In genomic region chr6:131808460-131809269, GRCh38 we compare ENCODE assay signal across 8 cellular contexts. TPM values are rescaled to one million over a fixed set of nuclear protein-coding genes. Genes with fewer than 3 reads are reported as not detected.
A peak's percentile ranks its signal among the peaks of the same experiment; 100 is the strongest.
DNase-seq lines count a peak whose midpoint lies in the region; ATAC-seq and TF ChIP-seq lines count a peak whose summit lies in the region.

No MANE protein-coding gene starts in this region.

- POLR2A ChIA-PET in naive thymus-derived CD8-positive, alpha-beta T cell (lab: Charles Lee): no interaction called here

- peaks cover 6% of the 10 kb centered on the region for H3K4me1 ChIP-seq in KMS-11 (ENCODE audit: low read depth, poor library complexity, severe bottlenecking)

- H4K20me1 ChIP-seq in KMS-11 (ENCODE audit: insufficient read depth): no peaks in the 10 kb centered on the region

- peak overlapping the region; percentile 33; the same call in 1 of the 2 replicates for H3K4me2 ChIP-seq in KMS-11

- TF ChIP-seq CTCF in AG09309 (IDR thresholded peaks at IDR 0.05; ENCODE audit: control insufficient read depth, insufficient read depth, low read depth, low read length, missing control alignments): no peak
- TF ChIP-seq CTCF in KMS-11 (conservative IDR thresholded peaks at IDR 0.05; ENCODE audit: low read depth, low read length): no peak
- no peak for TF ChIP-seq CTCF in dorsolateral prefrontal cortex (IDR thresholded peaks at IDR 0.05 in 54 of 56, conservative IDR thresholded peaks at IDR 0.05 in 2 of 56; ENCODE audit: low read depth in 1 of 56, partially characterized antibody in 56 of 56)

- no peak for ATAC-seq in naive thymus-derived CD8-positive, alpha-beta T cell
- no peak for ATAC-seq in HG03159 (IDR thresholded peaks at IDR 0.05; ENCODE audit: unreplicated experiment)

- H3K4me1 Mint-ChIP-seq in naive thymus-derived CD8-positive, alpha-beta T cell: peaks cover 8 to 19% (median 18%) of the 10 kb centered on the region in 4 donors

- peaks cover 10 to 36% (median 22%) of the 10 kb centered on the region in 5 donors for H3K27me3 Mint-ChIP-seq in naive thymus-derived CD8-positive, alpha-beta T cell

- DNase-seq in AG09309 (ENCODE audit: low read depth) (no peak), dorsolateral prefrontal cortex (no peak), NCI-H226 (no peak), NCI-H2196 (lab: John Stamatoyannopoulos, UW; ENCODE audit: unreplicated experiment) (no peak)
- no peak for DNase-seq in naive thymus-derived CD8-positive, alpha-beta T cell
- no peak for DNase-seq in stimulated activated CD4-positive, alpha-beta T cell treated with anti-CD3 and anti-CD28 coated beads, Interleukin-2, amount 100 ng/mL, for 48 hours

- peak overlapping the region; percentile 18; the same call in 1 of the 2 replicates for H3K9ac ChIP-seq in KMS-11

- H3K4me3 ChIP-seq in AG09309 (ENCODE audit: control insufficient read depth, low read depth, low read length) (peak overlapping the region; percentile 47), KMS-11 (IDR thresholded peaks at IDR 0.05; ENCODE audit: insufficient read depth, low read depth, low read length) (no peak overlapping the region), dorsolateral prefrontal cortex (peak overlapping the region; percentile 55 to 88 (median 76))

- H3K9me3 Mint-ChIP-seq in naive thymus-derived CD8-positive, alpha-beta T cell: no peaks in the 10 kb centered on the region

- H3K36me3 Mint-ChIP-seq in naive thymus-derived CD8-positive, alpha-beta T cell: no peaks in the 10 kb centered on the region

- intact Hi-C loops in dorsolateral prefrontal cortex (cut with DNase I): loop anchor here in 1 of 2 donors (5.0 kb wide), 1 partner anchor 111 kb away; no protein-coding TSS in a partner anchor

- H3K27me3 ChIP-seq in KMS-11 (ENCODE audit: insufficient read depth, low read depth) (no peaks in the 10 kb centered on the region), dorsolateral prefrontal cortex (no peaks in the 10 kb centered on the region)

- H3K27ac ChIP-seq in KMS-11: no peak overlapping the region
- peak overlapping the region in 20 of 59 donors; percentile 4 to 77 (median 52) for H3K27ac ChIP-seq in dorsolateral prefrontal cortex

- no peaks in the 10 kb centered on the region for H3K79me2 ChIP-seq in KMS-11 (ENCODE audit: insufficient read depth, low read depth)

- peak overlapping the region; percentile 61 for H2AFZ ChIP-seq in KMS-11 (ENCODE audit: low read depth)

- peak overlapping the region; percentile 66 to 85 (median 78) for H3K4me3 Mint-ChIP-seq in naive thymus-derived CD8-positive, alpha-beta T cell

- no peaks in the 10 kb centered on the region for H3K36me3 ChIP-seq in KMS-11 (ENCODE audit: insufficient read depth)

- no peak overlapping the region for H3K27ac Mint-ChIP-seq in naive thymus-derived CD8-positive, alpha-beta T cell

RNA-seq across cellular contexts. Expression of gene ENPP1, which starts 0.8 kb away (rescaled TPM):
- total RNA-seq in dorsolateral prefrontal cortex: 1 to 10 TPM in 115 of 120 experiments, under 1 TPM in 5; 0.87 to 5.2 (median 1.6) TPM
- under 1 TPM; 0.11 to 0.47 TPM for total RNA-seq in naive thymus-derived CD8-positive, alpha-beta T cell
- polyA plus RNA-seq in naive thymus-derived CD8-positive, alpha-beta T cell: not detected
